Comparison of ENCODE assay signal across 10 cellular contexts in genomic region chr2:88452980-88453582, GRCh38. TPM values are rescaled to one million over a fixed set of nuclear protein-coding genes. Genes with fewer than 3 reads are reported as not detected.
A peak's percentile ranks its signal among the peaks of the same experiment; 100 is the strongest.
DNase-seq lines count a peak whose midpoint lies in the region; ATAC-seq, FAIRE-seq and TF ChIP-seq lines count a peak whose summit lies in the region.
"Had no signal": no experiment of that assay in that cellular context is flagged by ENCODE, and none has a peak within 500 bp of the region (broad histone marks: within the 10 kb centered on the region; RNA-seq: fewer than 3 reads in every experiment).

No MANE protein-coding gene starts in this region.

- H3K27me3 ChIP-seq in CD4-positive, CD25-positive, alpha-beta regulatory T cell (ENCODE audit: control insufficient read depth, insufficient read depth, low read length): peaks cover 37% of the 10 kb centered on the region
- H3K27me3 ChIP-seq in GM12878 (replicated peaks in 1 of 2; ENCODE audit: control insufficient read depth in 2 of 2, insufficient read depth in 2 of 2, low read length in 1 of 2) (peaks cover 4 to 10% of the 10 kb centered on the region in 2 experiments), thyroid gland (peaks cover 34% of the 10 kb centered on the region)

- RAD21 ChIA-PET in GM12878 (lab: Charles Lee; ENCODE audit: unreplicated experiment): no interaction called here

- peaks cover 80% of the 10 kb centered on the region for H3K27me3 Mint-ChIP-seq in CD4-positive, CD25-positive, alpha-beta regulatory T cell
- H3K27me3 Mint-ChIP-seq in memory B cell: peaks cover 18% of the 10 kb centered on the region

- H3K4me1 ChIP-seq in CD4-positive, CD25-positive, alpha-beta regulatory T cell (ENCODE audit: control insufficient read depth, insufficient read depth, low read length, poor library complexity, severe bottlenecking): peaks cover 10% of the 10 kb centered on the region
- 0 out of 2 replicates have a peak, but pooled peaks cover 2% of the 10 kb centered on the region for H3K4me1 ChIP-seq in HEK293 (ENCODE audit: control insufficient read depth, insufficient read depth, low read length)
- H3K4me1 ChIP-seq in GM12878 (ENCODE audit: control insufficient read depth, insufficient read depth, low read length): no peaks in the 10 kb centered on the region
- H3K4me1 ChIP-seq in thyroid gland: peaks cover 8 to 12% of the 10 kb centered on the region in 2 donors

- no peaks in the 10 kb centered on the region for H3K79me2 ChIP-seq in GM12878 (ENCODE audit: control insufficient read depth, insufficient read depth, low read length)

- TF ChIP-seq CTCF in HEK293 (tag by site-specific recombination; IDR thresholded peaks at IDR 0.05) (no peak), GM12878 (IDR thresholded peaks at IDR 0.05 in 2 of 3, conservative IDR thresholded peaks at IDR 0.05 in 1 of 3; ENCODE audit: control insufficient read depth in 2 of 3, extremely low read depth in 1 of 3, insufficient read depth in 1 of 3, low read depth in 3 of 3, low read length in 3 of 3) (no peak), thyroid gland (IDR thresholded peaks at IDR 0.05) (no peak)

- in situ Hi-C loops in GM12878 (cut with MboI): no loop called here

- BruUV-seq in GM12878 (replicated peaks; lab: Mats Ljungman, UMichigan): no TSS peak

- FAIRE-seq in GM12878 (lab: Jason Lieb, UNC): no peak

- H3K4me3 Mint-ChIP-seq in CD4-positive, CD25-positive, alpha-beta regulatory T cell: peak overlapping the region; percentile 74 to 83 (median 80)
- H3K4me3 Mint-ChIP-seq in memory B cell: peak overlapping the region; percentile 65
- H3K4me3 Mint-ChIP-seq: HFFc6 had no signal

- H3K27ac ChIP-seq in CD4-positive, CD25-positive, alpha-beta regulatory T cell (ENCODE audit: insufficient read depth, low read length, poor library complexity, severe bottlenecking): no peak overlapping the region
- no peak overlapping the region; the same call in 1 of the 2 replicates for H3K27ac ChIP-seq in HEK293 (ENCODE audit: extremely low read depth, low read depth, low read length)
- H3K27ac ChIP-seq in GM12878 (ENCODE audit: control insufficient read depth, insufficient read depth): no peak overlapping the region
- no peak overlapping the region for H3K27ac ChIP-seq in thyroid gland

- TF ChIP-seq EP300 in GM12878 (IDR thresholded peaks at IDR 0.05; ENCODE audit: borderline replicate concordance in 1 of 2, control insufficient read depth in 1 of 2, low read depth in 2 of 2, low read length in 2 of 2): no peak

- TF ChIP-seq POLR2A in GM12878 (IDR thresholded peaks at IDR 0.05; ENCODE audit: low read depth, low read length) (no peak), thyroid gland (IDR thresholded peaks at IDR 0.05) (no peak)

- SMC1A ChIA-PET in GM12878 (lab: Charles Lee; ENCODE audit: uncharacterized antibody, unreplicated experiment): no interaction called here

- peaks cover 2 to 15% (median 7%) of the 10 kb centered on the region in 4 donors for H3K4me1 Mint-ChIP-seq in CD4-positive, CD25-positive, alpha-beta regulatory T cell
- H3K4me1 Mint-ChIP-seq in memory B cell: peaks cover 3% of the 10 kb centered on the region

- POLR2A ChIA-PET in HEK293 (lab: Yijun Ruan, JAX): no interaction called here
- POLR2A ChIA-PET in GM12878 (lab: Charles Lee): no interaction called here

- H4K20me1 ChIP-seq in GM12878 (ENCODE audit: control insufficient read depth, insufficient read depth): no peaks in the 10 kb centered on the region

- H3K36me3 Mint-ChIP-seq in CD4-positive, CD25-positive, alpha-beta regulatory T cell: no peaks in the 10 kb centered on the region
- no peaks in the 10 kb centered on the region for H3K36me3 Mint-ChIP-seq in memory B cell

- no peak overlapping the region for H3K9ac ChIP-seq in GM12878 (ENCODE audit: control insufficient read depth, insufficient read depth, low read length)

- peaks cover 0 to 4% of the 10 kb centered on the region in 2 experiments for H3K9me3 ChIP-seq in CD4-positive, CD25-positive, alpha-beta regulatory T cell (ENCODE audit: control insufficient read depth in 2 of 2, low read length in 2 of 2)
- no peaks in the 10 kb centered on the region for H3K9me3 ChIP-seq in HEK293 (ENCODE audit: control insufficient read depth, insufficient read depth, low read depth, low read length)
- H3K9me3 ChIP-seq in GM12878 (replicated peaks; ENCODE audit: control insufficient read depth, insufficient read depth, low read length): no peaks in the 10 kb centered on the region
- no peaks in the 10 kb centered on the region for H3K9me3 ChIP-seq in thyroid gland

- whole genome bisulfite sequencing in GM12878 (ENCODE audit: insufficient coverage, insufficient replicate concordance, low lambda C conversion rate, missing lambda C conversion rate): 21% methylated on average over 29 of the region's 29 CpGs
- 6 to 9% methylated on average over 29 of the region's 29 CpGs for WGBS in thyroid gland, 2 donors

- peak in 1 of 3 donors; percentile 8 for DNase-seq in CD4-positive, CD25-positive, alpha-beta regulatory T cell
- no peak for DNase-seq in GM12878 (ENCODE audit: low read depth, low spot score)
- DNase-seq in memory B cell (ENCODE audit: low spot score in 2 of 2): peak; percentile 13 to 14
- no peak for DNase-seq in thyroid gland
- no peak for DNase-seq in NCI-H2029 (lab: John Stamatoyannopoulos, UW)
- DNase-seq: HFFc6, NCI-H2081 treated with DMSO at 0.1 percent for 48 hours had no signal

- CTCF ChIA-PET in HEK293 (lab: Yijun Ruan, JAX): no interaction called here
- CTCF ChIA-PET in GM12878 (lab: Yijun Ruan, JAX): no interaction called here

- H3K36me3 ChIP-seq in CD4-positive, CD25-positive, alpha-beta regulatory T cell (ENCODE audit: control insufficient read depth, insufficient read depth, low read length): no peaks in the 10 kb centered on the region
- H3K36me3 ChIP-seq in HEK293 (ENCODE audit: control insufficient read depth in 2 of 2, insufficient read depth in 1 of 2, low read length in 2 of 2) (peaks cover 0 to 9% of the 10 kb centered on the region in 2 experiments; a peak in 1 of 3 replicates), GM12878 (ENCODE audit: control insufficient read depth in 2 of 2, insufficient read depth in 2 of 2, low read length in 1 of 2) (no peaks in the 10 kb centered on the region), thyroid gland (no peaks in the 10 kb centered on the region)

- ATAC-seq in CD4-positive, CD25-positive, alpha-beta regulatory T cell (ENCODE audit: low read depth in 2 of 2): no peak
- ATAC-seq in GM12878: no peak
- ATAC-seq in memory B cell (ENCODE audit: low read depth): no peak
- ATAC-seq in HG03439 (IDR thresholded peaks at IDR 0.05; ENCODE audit: unreplicated experiment): no peak
- no peak for ATAC-seq in HG02852 (IDR thresholded peaks at IDR 0.05; ENCODE audit: unreplicated experiment)

- H3K9me3 Mint-ChIP-seq in CD4-positive, CD25-positive, alpha-beta regulatory T cell: peaks cover 0 to 3% (median 0%) of the 10 kb centered on the region in 7 donors
- no peaks in the 10 kb centered on the region for H3K9me3 Mint-ChIP-seq in memory B cell
- H3K9me3 Mint-ChIP-seq: HFFc6 had no signal

- H3K4me3 ChIP-seq in CD4-positive, CD25-positive, alpha-beta regulatory T cell (ENCODE audit: low read depth, low read length): peak overlapping the region; percentile 52
- peak overlapping the region; percentile 76 for H3K4me3 ChIP-seq in HEK293 (ENCODE audit: low read depth, low read length)
- H3K4me3 ChIP-seq in GM12878: no peak overlapping the region
- H3K4me3 ChIP-seq in thyroid gland (replicated peaks in 1 of 3): peak overlapping the region in 1 of 3 donors; percentile 4

- intact Hi-C loops in GM12878 (cut with micrococcal nuclease; ENCODE audit: unreplicated experiment) (loop anchor here (10.0 kb wide), 1 partner anchor 212 kb away; no protein-coding TSS in a partner anchor), thyroid gland (cut with DNase I) (no loop called here)

- peak overlapping the region in 1 of 3 donors; percentile 34 for H3K27ac Mint-ChIP-seq in CD4-positive, CD25-positive, alpha-beta regulatory T cell
- no peak overlapping the region for H3K27ac Mint-ChIP-seq in memory B cell
- H3K27ac Mint-ChIP-seq: HFFc6 had no signal

- peak overlapping the region; percentile 57; the same call in 1 of the 2 replicates for H3K4me2 ChIP-seq in GM12878 (ENCODE audit: control insufficient read depth, insufficient read depth)

- H2AFZ ChIP-seq in GM12878 (ENCODE audit: control insufficient read depth, low read depth, low read length): no peak overlapping the region

- TF ChIP-seq RAD21 in GM12878 (IDR thresholded peaks at IDR 0.05; ENCODE audit: insufficient read depth, low read depth, low read length): no peak

TF ChIP-seq in HEK293, 187 proteins besides CTCF, POLR2A, EP300 and RAD21 (continues in another document):
- peak; percentile 55 for TF ChIP-seq ZBTB8A (tag by site-specific recombination; IDR thresholded peaks at IDR 0.05)
- peak; percentile 89 for TF ChIP-seq ZBTB17 (tag by site-specific recombination; IDR thresholded peaks at IDR 0.05)

TF ChIP-seq in GM12878, 131 proteins besides CTCF, POLR2A, EP300 and RAD21 (continues in another document):
- no peak for TF ChIP-seq NFXL1 (IDR thresholded peaks at IDR 0.05; ENCODE audit: borderline replicate concordance)
- no peak for TF ChIP-seq SPI1 (IDR thresholded peaks at IDR 0.05; ENCODE audit: borderline replicate concordance, insufficient read depth, low read depth, low read length)
- TF ChIP-seq MTA2 (IDR thresholded peaks at IDR 0.05; ENCODE audit: low read depth): no peak
- TF ChIP-seq ZSCAN29 (IDR thresholded peaks at IDR 0.05): no peak
- no peak for TF ChIP-seq TCF3 (IDR thresholded peaks at IDR 0.05; ENCODE audit: borderline replicate concordance, insufficient read depth, low read depth, low read length)
- no peak for TF ChIP-seq RUNX3 (IDR thresholded peaks at IDR 0.05; ENCODE audit: low read length)
- TF ChIP-seq SIN3A (IDR thresholded peaks at IDR 0.05; ENCODE audit: low read depth, low read length): no peak

RNA-seq across cellular contexts. Expression of gene FOXI3, which starts 0.6 kb away (rescaled TPM):
- total RNA-seq in CD4-positive, CD25-positive, alpha-beta regulatory T cell: not detected
- polyA plus RNA-seq in CD4-positive, CD25-positive, alpha-beta regulatory T cell: not detected
- not detected in 2 replicates for total RNA-seq in GM12878 (2013; cell fraction: nucleolus; rRNA removed)
- not detected in 2 replicates for total RNA-seq in GM12878 (2014; rRNA removed)
- total RNA-seq in GM12878 (2014; rRNA removed; fragmentation: Illumina TruSeq; extraction: Trizol): not detected in 2 replicates
- not detected in 2 replicates for total RNA-seq in GM12878 (2021)
- not detected for polyA plus RNA-seq in GM12878 (2011; ENCODE audit: low read depth)
- not detected in 2 replicates for polyA plus RNA-seq in GM12878 (2011; rRNA removed)
- polyA plus RNA-seq in GM12878 (2011; cell fraction: cytosol; rRNA removed): not detected in 2 replicates
- polyA plus RNA-seq in GM12878 (2011; cell fraction: nucleus; rRNA removed): not detected in 2 replicates
- polyA plus RNA-seq in GM12878 (2012): not detected in 2 replicates
- not detected in 2 replicates for polyA plus RNA-seq in GM12878 (2014; fragmentation: Illumina TruSeq; extraction: Trizol)
- not detected for polyA plus RNA-seq in GM12878 (2014; fragmentation: Nextera tagmentation; extraction: Ambion mirVana)
- not detected in 2 replicates for polyA plus RNA-seq in GM12878 (2014; rRNA removed)
- polyA plus RNA-seq in GM12878 (2016; fragmentation: Nextera tagmentation; extraction: Ambion mirVana): not detected
- not detected in 2 replicates for polyA minus RNA-seq in GM12878 (2011; rRNA and poly(A)+ RNA removed)
- not detected in 2 replicates for polyA minus RNA-seq in GM12878 (2011; cell fraction: cytosol; rRNA and poly(A)+ RNA removed)
- polyA minus RNA-seq in GM12878 (2011; cell fraction: nucleus; rRNA and poly(A)+ RNA removed): not detected in 2 replicates
- not detected for total RNA-seq in thyroid gland
- total RNA-seq: HFFc6 had no signal

Comparison
In these comparisons a context has a peak if more than half of its experiments do, and no peak if none do; other contexts are left out.
1. DNase-seq: peak in memory B cell (2 of 2); none in GM12878 (single experiment), thyroid gland (0 of 2) and NCI-H2029 (single experiment).